Comparison of ENCODE assay signal across 13 cellular contexts in the genomic region with DNA sequence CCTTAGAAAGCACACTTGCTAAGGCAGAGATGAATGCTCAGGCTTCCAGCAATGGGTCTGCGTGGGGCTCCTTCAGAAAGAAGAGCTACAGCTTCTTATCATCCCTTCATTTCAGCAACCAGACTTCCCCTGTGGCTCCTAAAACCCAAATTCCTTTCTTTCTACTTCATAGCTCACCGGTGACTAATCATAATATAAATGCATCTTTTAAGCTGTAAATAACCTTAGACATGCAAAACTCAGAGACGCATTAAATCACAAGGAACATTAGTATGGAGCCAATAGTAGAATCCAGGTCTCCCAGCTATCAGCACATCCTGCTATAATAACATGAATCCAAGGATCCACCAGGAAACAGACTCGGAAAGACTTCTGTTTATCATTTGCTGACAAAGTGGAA.
DNase-seq lines count a peak whose midpoint lies in the region; ATAC-seq and TF ChIP-seq lines count a peak whose summit lies in the region.
"Had no signal": no experiment of that assay in that cellular context is flagged by ENCODE, and none has a peak within 500 bp of the region (broad histone marks: within the 10 kb centered on the region; RNA-seq: fewer than 3 reads in every experiment).

No MANE protein-coding gene starts in this region.

- CTCF ChIA-PET in RWPE1 (lab: Yijun Ruan, JAX), result no interaction called here

- DNase-seq in GM03348 (ENCODE audit: low spot score), result peak; percentile 51
- peak; percentile 30 for DNase-seq in RWPE1 (ENCODE audit: low spot score)
- peak; percentile 76 for DNase-seq in fibroblast of pulmonary artery (ENCODE audit: low read depth)
- peak; percentile 15 for DNase-seq in skeletal muscle cell (ENCODE audit: low read depth)
- no peak for DNase-seq in G401 (ENCODE audit: low spot score)
- no peak for DNase-seq in sciatic nerve (ENCODE audit: low spot score)
- no peak for DNase-seq in stimulated activated CD4-positive, alpha-beta T cell treated with anti-CD3 and anti-CD28 coated beads, Interleukin-4, amount 100 ng/mL, for 4 hours
- no peak for DNase-seq in right cardiac atrium
- DNase-seq: anterior cingulate cortex; effector memory CD8-positive, alpha-beta T cell; Karpas-422; midbrain had no signal

- H3K9me3 ChIP-seq in right cardiac atrium (ENCODE audit: control insufficient read depth, low read length), result no peaks in the 10 kb centered on the region

- no peak for TF ChIP-seq CTCF in RWPE1 (conservative IDR thresholded peaks at IDR 0.05; ENCODE audit: low read depth)
- TF ChIP-seq CTCF in fibroblast of pulmonary artery (IDR thresholded peaks at IDR 0.05; ENCODE audit: low read length, missing control alignments), result no peak

- H3K27ac ChIP-seq in RWPE1 (no peak overlapping the region), right cardiac atrium (ENCODE audit: low read length) (no peak overlapping the region)

- intact Hi-C loops in sciatic nerve (cut with DNase I) (no loop called here), right cardiac atrium (cut with DNase I) (no loop called here)

- H3K4me3 ChIP-seq in fibroblast of pulmonary artery (replicated peaks; ENCODE audit: low read depth, low read length), result no peak overlapping the region
- no peak overlapping the region for H3K4me3 ChIP-seq in skeletal muscle cell (ENCODE audit: low read depth, low read length)
- no peak overlapping the region for H3K4me3 ChIP-seq in right cardiac atrium (ENCODE audit: low read length)

- WGBS in right cardiac atrium, result 49% methylated on average over 4 of the region's 4 CpGs

- POLR2A ChIA-PET in RWPE1 (lab: Yijun Ruan, JAX; ENCODE audit: low non-redundant PET), result no interaction called here

- in situ Hi-C loops in G401 (cut with HindIII; ENCODE audit: low sequenced_read_pairs), result no loop called here

- H3K4me1 ChIP-seq in right cardiac atrium (ENCODE audit: control insufficient read depth, insufficient read depth, low read length), result no peaks in the 10 kb centered on the region

- H3K27me3 ChIP-seq in right cardiac atrium (ENCODE audit: control insufficient read depth, insufficient read depth), result no peaks in the 10 kb centered on the region

- ATAC-seq in sciatic nerve (no peak), right cardiac atrium (no peak)
- ATAC-seq: activated CD4-positive, CD25-positive, alpha-beta regulatory T cell treated with anti-CD3 and anti-CD28 coated beads, Interleukin-2, amount 50 U/mL, for 24 hours; effector memory CD8-positive, alpha-beta T cell had no signal

Comparison
In these comparisons a context has a peak if more than half of its experiments do, and no peak if none do; other contexts are left out.
1. DNase-seq: peak in GM03348 (single experiment), RWPE1 (single experiment), fibroblast of pulmonary artery (single experiment) and skeletal muscle cell (single experiment); none in G401 (single experiment), sciatic nerve (single experiment), stimulated activated CD4-positive, alpha-beta T cell treated with anti-CD3 and anti-CD28 coated beads, Interleukin-4, amount 100 ng/mL, for 4 hours (0 of 2) and right cardiac atrium (0 of 3).